In the genomic region with DNA sequence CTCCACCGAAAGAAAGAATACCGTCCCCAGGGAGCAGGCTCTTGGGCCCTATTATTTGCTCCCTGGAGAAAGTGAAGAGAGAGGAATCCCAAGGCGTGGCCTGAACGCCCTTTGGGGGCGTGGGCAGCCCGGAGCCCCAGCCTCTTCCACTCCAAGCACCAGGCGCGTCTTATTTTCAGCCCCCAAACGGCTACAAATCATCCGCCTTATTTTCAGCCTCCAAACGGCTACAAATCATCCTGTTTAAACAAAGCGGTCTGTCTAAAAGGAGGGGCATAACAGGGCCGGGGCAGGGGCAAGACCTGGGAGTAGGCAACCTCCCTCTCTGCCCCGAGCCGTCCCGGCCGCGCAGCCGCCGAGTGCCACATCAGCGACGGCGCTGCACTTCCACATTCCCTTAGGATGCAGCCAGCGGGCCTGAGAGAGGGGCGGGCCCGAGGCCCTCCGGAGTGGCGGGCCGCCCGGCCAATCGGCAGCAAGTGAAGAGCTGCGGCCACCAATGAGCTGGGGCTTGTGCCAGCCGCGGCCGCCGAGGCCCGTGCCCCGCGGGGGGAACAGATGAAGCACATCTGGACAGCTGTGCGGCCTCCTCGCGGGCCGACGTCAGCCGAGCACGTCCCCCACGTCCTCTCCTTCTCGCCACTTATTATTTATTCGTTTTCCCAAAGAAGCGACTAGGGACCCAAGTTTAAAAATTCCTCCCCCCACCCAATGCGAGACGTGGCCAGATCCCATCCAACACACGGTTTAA, we compare ENCODE assay signal across 1 cellular context.
TF ChIP-seq lines count a peak whose summit lies in the region.

A gene with protein sequence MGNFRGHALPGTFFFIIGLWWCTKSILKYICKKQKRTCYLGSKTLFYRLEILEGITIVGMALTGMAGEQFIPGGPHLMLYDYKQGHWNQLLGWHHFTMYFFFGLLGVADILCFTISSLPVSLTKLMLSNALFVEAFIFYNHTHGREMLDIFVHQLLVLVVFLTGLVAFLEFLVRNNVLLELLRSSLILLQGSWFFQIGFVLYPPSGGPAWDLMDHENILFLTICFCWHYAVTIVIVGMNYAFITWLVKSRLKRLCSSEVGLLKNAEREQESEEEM (plus strand): TSS at position 561 of the 751 bp plus-strand sequence. CDS start 62,593 bp downstream, outside the sequence.

TF ChIP-seq in HepG2, 621 proteins besides CTCF, POLR2A, EP300 and RAD21 (continued from another document):
- TF ChIP-seq PATZ1 (CRISPR knock-in tag; IDR thresholded peaks at IDR 0.05) (peak; percentile 69; the same call in 1 of the 2 replicates), ZNF816 (CRISPR knock-in tag; IDR thresholded peaks at IDR 0.05; ENCODE audit: borderline replicate concordance) (peak; percentile 93), YEATS2 (CRISPR knock-in tag; IDR thresholded peaks at IDR 0.05; ENCODE audit: borderline replicate concordance) (peak; percentile 66; the same call in 1 of the 2 replicates), AKNA (CRISPR knock-in tag; IDR thresholded peaks at IDR 0.05; ENCODE audit: borderline replicate concordance) (no peak), GPN1 (CRISPR knock-in tag; IDR thresholded peaks at IDR 0.05; ENCODE audit: borderline replicate concordance) (no peak), HES4 (CRISPR knock-in tag; IDR thresholded peaks at IDR 0.05; ENCODE audit: borderline replicate concordance) (no peak), ZNF737 (CRISPR knock-in tag; IDR thresholded peaks at IDR 0.05; ENCODE audit: borderline replicate concordance) (no peak), TCF7 (IDR thresholded peaks at IDR 0.05; ENCODE audit: low read depth) (no peak), KDM4B (CRISPR knock-in tag; IDR thresholded peaks at IDR 0.05) (no peak), ZNF207 (IDR thresholded peaks at IDR 0.05; ENCODE audit: borderline replicate concordance) (no peak), ZNF563 (CRISPR knock-in tag; IDR thresholded peaks at IDR 0.05) (peak; percentile 51), NFE2 (CRISPR knock-in tag; IDR thresholded peaks at IDR 0.05) (no peak), NPAS2 (CRISPR knock-in tag; IDR thresholded peaks at IDR 0.05; ENCODE audit: borderline replicate concordance) (no peak), KLF11 (CRISPR knock-in tag; IDR thresholded peaks at IDR 0.05) (peak; percentile 73; the same call in 1 of the 2 replicates), ZNF180 (CRISPR knock-in tag; IDR thresholded peaks at IDR 0.05; ENCODE audit: borderline replicate concordance, low read depth) (0 out of 2 replicates have a peak, but pooled peaks have one; percentile 42), ZNF773 (CRISPR knock-in tag; IDR thresholded peaks at IDR 0.05; ENCODE audit: borderline replicate concordance) (no peak), ZNF629 (CRISPR knock-in tag; conservative IDR thresholded peaks at IDR 0.05) (0 out of 2 replicates have a peak, but pooled peaks have one; percentile 18), ONECUT2 (CRISPR knock-in tag; IDR thresholded peaks at IDR 0.05) (no peak), ZNF18 (CRISPR knock-in tag; IDR thresholded peaks at IDR 0.05; ENCODE audit: insufficient replicate concordance) (peak; percentile 39), HDAC6 (IDR thresholded peaks at IDR 0.05; ENCODE audit: low read depth, low read length) (no peak)
- TF ChIP-seq, protein P1, sequence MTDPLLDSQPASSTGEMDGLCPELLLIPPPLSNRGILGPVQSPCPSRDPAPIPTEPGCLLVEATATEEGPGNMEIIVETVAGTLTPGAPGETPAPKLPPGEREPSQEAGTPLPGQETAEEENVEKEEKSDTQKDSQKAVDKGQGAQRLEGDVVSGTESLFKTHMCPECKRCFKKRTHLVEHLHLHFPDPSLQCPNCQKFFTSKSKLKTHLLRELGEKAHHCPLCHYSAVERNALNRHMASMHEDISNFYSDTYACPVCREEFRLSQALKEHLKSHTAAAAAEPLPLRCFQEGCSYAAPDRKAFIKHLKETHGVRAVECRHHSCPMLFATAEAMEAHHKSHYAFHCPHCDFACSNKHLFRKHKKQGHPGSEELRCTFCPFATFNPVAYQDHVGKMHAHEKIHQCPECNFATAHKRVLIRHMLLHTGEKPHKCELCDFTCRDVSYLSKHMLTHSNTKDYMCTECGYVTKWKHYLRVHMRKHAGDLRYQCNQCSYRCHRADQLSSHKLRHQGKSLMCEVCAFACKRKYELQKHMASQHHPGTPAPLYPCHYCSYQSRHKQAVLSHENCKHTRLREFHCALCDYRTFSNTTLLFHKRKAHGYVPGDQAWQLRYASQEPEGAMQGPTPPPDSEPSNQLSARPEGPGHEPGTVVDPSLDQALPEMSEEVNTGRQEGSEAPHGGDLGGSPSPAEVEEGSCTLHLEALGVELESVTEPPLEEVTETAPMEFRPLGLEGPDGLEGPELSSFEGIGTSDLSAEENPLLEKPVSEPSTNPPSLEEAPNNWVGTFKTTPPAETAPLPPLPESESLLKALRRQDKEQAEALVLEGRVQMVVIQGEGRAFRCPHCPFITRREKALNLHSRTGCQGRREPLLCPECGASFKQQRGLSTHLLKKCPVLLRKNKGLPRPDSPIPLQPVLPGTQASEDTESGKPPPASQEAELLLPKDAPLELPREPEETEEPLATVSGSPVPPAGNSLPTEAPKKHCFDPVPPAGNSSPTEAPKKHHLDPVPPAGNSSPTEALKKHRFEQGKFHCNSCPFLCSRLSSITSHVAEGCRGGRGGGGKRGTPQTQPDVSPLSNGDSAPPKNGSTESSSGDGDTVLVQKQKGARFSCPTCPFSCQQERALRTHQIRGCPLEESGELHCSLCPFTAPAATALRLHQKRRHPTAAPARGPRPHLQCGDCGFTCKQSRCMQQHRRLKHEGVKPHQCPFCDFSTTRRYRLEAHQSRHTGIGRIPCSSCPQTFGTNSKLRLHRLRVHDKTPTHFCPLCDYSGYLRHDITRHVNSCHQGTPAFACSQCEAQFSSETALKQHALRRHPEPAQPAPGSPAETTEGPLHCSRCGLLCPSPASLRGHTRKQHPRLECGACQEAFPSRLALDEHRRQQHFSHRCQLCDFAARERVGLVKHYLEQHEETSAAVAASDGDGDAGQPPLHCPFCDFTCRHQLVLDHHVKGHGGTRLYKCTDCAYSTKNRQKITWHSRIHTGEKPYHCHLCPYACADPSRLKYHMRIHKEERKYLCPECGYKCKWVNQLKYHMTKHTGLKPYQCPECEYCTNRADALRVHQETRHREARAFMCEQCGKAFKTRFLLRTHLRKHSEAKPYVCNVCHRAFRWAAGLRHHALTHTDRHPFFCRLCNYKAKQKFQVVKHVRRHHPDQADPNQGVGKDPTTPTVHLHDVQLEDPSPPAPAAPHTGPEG (CRISPR knock-in tag; IDR thresholded peaks at IDR 0.05): 0 out of 2 replicates have a peak, but pooled peaks have one; percentile 44
- TF ChIP-seq, protein P2, sequence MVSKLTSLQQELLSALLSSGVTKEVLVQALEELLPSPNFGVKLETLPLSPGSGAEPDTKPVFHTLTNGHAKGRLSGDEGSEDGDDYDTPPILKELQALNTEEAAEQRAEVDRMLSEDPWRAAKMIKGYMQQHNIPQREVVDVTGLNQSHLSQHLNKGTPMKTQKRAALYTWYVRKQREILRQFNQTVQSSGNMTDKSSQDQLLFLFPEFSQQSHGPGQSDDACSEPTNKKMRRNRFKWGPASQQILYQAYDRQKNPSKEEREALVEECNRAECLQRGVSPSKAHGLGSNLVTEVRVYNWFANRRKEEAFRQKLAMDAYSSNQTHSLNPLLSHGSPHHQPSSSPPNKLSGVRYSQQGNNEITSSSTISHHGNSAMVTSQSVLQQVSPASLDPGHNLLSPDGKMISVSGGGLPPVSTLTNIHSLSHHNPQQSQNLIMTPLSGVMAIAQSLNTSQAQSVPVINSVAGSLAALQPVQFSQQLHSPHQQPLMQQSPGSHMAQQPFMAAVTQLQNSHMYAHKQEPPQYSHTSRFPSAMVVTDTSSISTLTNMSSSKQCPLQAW (CRISPR knock-in tag; IDR thresholded peaks at IDR 0.05): peak; percentile 42; the same call in 1 of the 2 replicates
- TF ChIP-seq, protein P3, sequence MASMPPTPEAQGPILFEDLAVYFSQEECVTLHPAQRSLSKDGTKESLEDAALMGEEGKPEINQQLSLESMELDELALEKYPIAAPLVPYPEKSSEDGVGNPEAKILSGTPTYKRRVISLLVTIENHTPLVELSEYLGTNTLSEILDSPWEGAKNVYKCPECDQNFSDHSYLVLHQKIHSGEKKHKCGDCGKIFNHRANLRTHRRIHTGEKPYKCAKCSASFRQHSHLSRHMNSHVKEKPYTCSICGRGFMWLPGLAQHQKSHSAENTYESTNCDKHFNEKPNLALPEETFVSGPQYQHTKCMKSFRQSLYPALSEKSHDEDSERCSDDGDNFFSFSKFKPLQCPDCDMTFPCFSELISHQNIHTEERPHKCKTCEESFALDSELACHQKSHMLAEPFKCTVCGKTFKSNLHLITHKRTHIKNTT (CRISPR knock-in tag; IDR thresholded peaks at IDR 0.05): no peak
- TF ChIP-seq, protein P4, sequence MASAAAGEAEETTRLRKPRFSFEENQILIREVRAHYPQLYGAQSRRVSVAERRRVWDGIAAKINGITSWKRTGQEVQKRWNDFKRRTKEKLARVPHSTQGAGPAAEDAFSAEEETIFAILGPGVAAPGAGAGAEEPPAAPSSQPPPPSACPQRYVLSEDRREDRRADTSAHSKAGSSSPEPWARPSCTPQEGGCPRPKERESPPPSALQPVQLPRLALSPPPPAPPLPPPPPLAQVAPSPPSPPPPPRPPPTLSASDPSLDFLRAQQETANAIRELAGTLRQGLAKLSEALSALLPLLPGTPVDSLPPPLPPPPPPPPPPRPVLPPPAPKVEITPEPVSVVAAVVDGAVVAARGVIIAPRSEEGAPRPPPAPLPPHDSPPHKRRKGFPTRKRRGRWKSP (CRISPR knock-in tag; IDR thresholded peaks at IDR 0.05): peak; percentile 83
